In genomic region chr9:127739614-127740322, GRCh38 we compare ENCODE assay signal across 1 cellular context.
TF ChIP-seq lines count a peak whose summit lies in the region.

No MANE protein-coding gene starts in this region.

TF ChIP-seq in HCT116, 20 proteins besides CTCF, POLR2A, EP300 and RAD21:
- TF ChIP-seq REST (IDR thresholded peaks at IDR 0.05; ENCODE audit: low read depth) (no peak), SRF (IDR thresholded peaks at IDR 0.05; ENCODE audit: low read depth) (no peak), TCF7L2 (IDR thresholded peaks at IDR 0.05; ENCODE audit: borderline replicate concordance, extremely low read depth, insufficient read depth, insufficient read length) (no peak)
